In the genomic region with DNA sequence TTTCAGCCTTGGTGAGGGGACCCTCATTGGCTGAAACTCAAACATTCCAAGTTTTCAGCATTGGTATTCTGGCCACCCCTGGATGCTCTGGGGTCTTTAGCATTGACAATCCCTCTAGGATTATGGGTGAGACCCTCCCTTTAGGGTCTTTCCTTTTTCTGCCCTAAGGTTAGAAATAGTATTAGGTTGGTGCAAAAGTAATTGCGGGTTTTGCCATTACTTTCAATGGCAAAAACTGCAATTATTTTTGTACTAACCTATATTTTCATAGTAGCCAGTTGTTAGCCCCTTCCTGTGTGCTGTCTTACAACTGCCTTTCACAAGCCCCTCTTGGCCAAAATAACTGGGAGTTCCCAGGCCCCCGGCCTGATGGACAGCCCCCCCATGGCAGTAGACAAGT, we compare ENCODE assay signal across 19 cellular contexts.
"Had no signal": no experiment of that assay in that cellular context is flagged by ENCODE, and none has a peak within 500 bp of the region (broad histone marks: within the 10 kb centered on the region; RNA-seq: fewer than 3 reads in every experiment).

No MANE protein-coding gene starts in this region.

- H3K9me3 Mint-ChIP-seq: immature natural killer cell, mesothelial cell of epicardium had no signal

- H3K4me1 Mint-ChIP-seq: immature natural killer cell, mesothelial cell of epicardium, naive B cell had no signal

- H3K27me3 ChIP-seq: foreskin keratinocyte had no signal

- H3K4me1 ChIP-seq: esophagus muscularis mucosa, foreskin keratinocyte, left lung, lower lobe of right lung had no signal

- ATAC-seq: foreskin keratinocyte, left cardiac atrium, left lung, left ventricle myocardium superior, lower lobe of right lung, mucosa of descending colon had no signal

- H3K4me3 Mint-ChIP-seq: immature natural killer cell, mesothelial cell of epicardium, naive B cell had no signal

- H3K4me3 ChIP-seq: coronary artery, dorsolateral prefrontal cortex, esophagus muscularis mucosa, hepatocyte, left lung, lower lobe of right lung, mucosa of descending colon had no signal

- H3K27ac ChIP-seq: coronary artery, dorsolateral prefrontal cortex, esophagus muscularis mucosa, foreskin keratinocyte, hepatocyte, left lung, lower lobe of right lung had no signal

- H3K36me3 ChIP-seq: esophagus muscularis mucosa, left lung, lower lobe of right lung had no signal

- H3K36me3 Mint-ChIP-seq: immature natural killer cell, mesothelial cell of epicardium, naive B cell had no signal

- H3K9me3 ChIP-seq: esophagus muscularis mucosa, left lung, lower lobe of right lung, mucosa of descending colon had no signal

- H3K27ac Mint-ChIP-seq: immature natural killer cell, mesothelial cell of epicardium, naive B cell had no signal

- DNase-seq: dermis blood vessel endothelial cell; dorsolateral prefrontal cortex; effector memory CD4-positive, alpha-beta T cell; foreskin keratinocyte; glutamatergic neuron; head of caudate nucleus; hypothalamus; immature natural killer cell; left cardiac atrium; left lung; left ventricle myocardium superior; lower lobe of right lung; mesenchymal stem cell; mucosa of descending colon; naive B cell had no signal
